In genomic region chr5:180600554-180601041, GRCh38 we compare ENCODE assay signal across 25 cellular contexts. TPM values are rescaled to one million over a fixed set of nuclear protein-coding genes. Genes with fewer than 3 reads are reported as not detected.
A peak's percentile ranks its signal among the peaks of the same experiment; 100 is the strongest.
DNase-seq lines count a peak whose midpoint lies in the region; ATAC-seq and TF ChIP-seq lines count a peak whose summit lies in the region.
"Had no signal": no experiment of that assay in that cellular context is flagged by ENCODE, and none has a peak within 500 bp of the region (broad histone marks: within the 10 kb centered on the region; RNA-seq: fewer than 3 reads in every experiment).

No MANE protein-coding gene starts in this region.

- DNase-seq in AG20443 (ENCODE audit: low spot score) (peak; percentile 8), GM10266 (ENCODE audit: extremely low spot score) (peak; percentile 15), endodermal cell (peak; percentile 42), osteoblast (ENCODE audit: insufficient read length, low spot score, missing footprints) (peak; percentile 79), KG1 (lab: John Stamatoyannopoulos, UW) (no peak), DMS153 treated with DMSO at 0.1 percent for 48 hours (lab: John Stamatoyannopoulos, UW; ENCODE audit: unreplicated experiment) (no peak), cerebellum (ENCODE audit: low spot score) (no peak)
- DNase-seq: activated CD4-positive, alpha-beta memory T cell treated with anti-CD3 and anti-CD28 coated beads, Interleukin-2, amount 10 ng/mL, durations not matched to agents 7 days and 5 days; activated CD4-positive, CD25-positive, alpha-beta regulatory T cell; activated T-cell treated with anti-CD3 and anti-CD28 coated beads, Interleukin-2, amount 50 U/mL, for 4 hours; colonic mucosa; foreskin fibroblast; kidney glomerular epithelial cell; NCI-H146; OCI-M1; stimulated activated CD4-positive, alpha-beta T cell treated with anti-CD3 and anti-CD28 coated beads, Interleukin-12 subunit alpha, Interleukin-12 subunit beta, amount 100 ng/mL, for 4 hours; stimulated activated CD8-positive, alpha-beta memory T cell treated with anti-CD3 and anti-CD28 coated beads, Interleukin-4, amount 100 ng/mL, for 48 hours had no signal

- H3K4me1 Mint-ChIP-seq in endodermal cell, result no peaks in the 10 kb centered on the region
- H3K4me1 Mint-ChIP-seq: activated CD4-positive, alpha-beta memory T cell treated with anti-CD3 and anti-CD28 coated beads, Interleukin-2, amount 10 ng/mL, durations not matched to agents 7 days and 5 days; activated naive CD4-positive, alpha-beta T cell treated with anti-CD3 and anti-CD28 coated beads, Interleukin-2, amount 50 U/mL, for 24 hours; mesothelial cell of epicardium had no signal

- 91 to 94% methylated on average over 7 to 11 of the region's 12 CpGs for WGBS in endodermal cell (ENCODE audit: insufficient coverage in 1 of 2, insufficient read length in 1 of 2), 2 experiments

- no peaks in the 10 kb centered on the region for H4K20me1 ChIP-seq in osteoblast (ENCODE audit: insufficient read depth, low read length)

- H3K9me3 Mint-ChIP-seq in endodermal cell, result no peaks in the 10 kb centered on the region
- H3K9me3 Mint-ChIP-seq: activated CD4-positive, alpha-beta memory T cell treated with anti-CD3 and anti-CD28 coated beads, Interleukin-2, amount 10 ng/mL, durations not matched to agents 7 days and 5 days; activated naive CD4-positive, alpha-beta T cell treated with anti-CD3 and anti-CD28 coated beads, Interleukin-2, amount 50 U/mL, for 24 hours; activated T-cell treated with anti-CD3 and anti-CD28 coated beads, Interleukin-2, amount 50 U/mL, for 4 hours; mesothelial cell of epicardium; T-helper 2 cell treated with Interferon-gamma antibody and Interleukin-4, amounts not matched to agents 5 μg/mL and 100 μg/mL, for 36 hours had no signal

- no peak for ATAC-seq in GM21737 (IDR thresholded peaks at IDR 0.05; ENCODE audit: unreplicated experiment)
- ATAC-seq: activated T-cell treated with anti-CD3 and anti-CD28 coated beads, Interleukin-2, amount 50 U/mL, for 4 hours; HepG2 had no signal

- H3K9me3 ChIP-seq in endodermal cell (ENCODE audit: control insufficient read depth, low read length) (no peaks in the 10 kb centered on the region), osteoblast (ENCODE audit: low read depth, low read length) (no peaks in the 10 kb centered on the region)
- H3K9me3 ChIP-seq: colonic mucosa, SJSA1 had no signal

- no peaks in the 10 kb centered on the region for H3K4me1 ChIP-seq in endodermal cell (ENCODE audit: control insufficient read depth, insufficient read depth, low read length)
- no peaks in the 10 kb centered on the region for H3K4me1 ChIP-seq in osteoblast (ENCODE audit: insufficient read depth, low read length)
- H3K4me1 ChIP-seq: colonic mucosa, SJSA1 had no signal

- peaks cover 7% of the 10 kb centered on the region for H3K27me3 Mint-ChIP-seq in endodermal cell (ENCODE audit: insufficient read depth)
- H3K27me3 Mint-ChIP-seq: activated CD4-positive, alpha-beta memory T cell treated with anti-CD3 and anti-CD28 coated beads, Interleukin-2, amount 10 ng/mL, durations not matched to agents 7 days and 5 days; activated naive CD4-positive, alpha-beta T cell treated with anti-CD3 and anti-CD28 coated beads, Interleukin-2, amount 50 U/mL, for 24 hours had no signal

- H3K27ac Mint-ChIP-seq in endodermal cell, result no peak overlapping the region
- H3K27ac Mint-ChIP-seq: activated CD4-positive, alpha-beta memory T cell treated with anti-CD3 and anti-CD28 coated beads, Interleukin-2, amount 10 ng/mL, durations not matched to agents 7 days and 5 days; activated naive CD4-positive, alpha-beta T cell treated with anti-CD3 and anti-CD28 coated beads, Interleukin-2, amount 50 U/mL, for 24 hours; mesothelial cell of epicardium; T-helper 2 cell treated with Interferon-gamma antibody and Interleukin-4, amounts not matched to agents 5 μg/mL and 100 μg/mL, for 36 hours had no signal

- H3K36me3 ChIP-seq in endodermal cell (ENCODE audit: control insufficient read depth, insufficient read depth, low read length), result no peaks in the 10 kb centered on the region
- no peaks in the 10 kb centered on the region for H3K36me3 ChIP-seq in osteoblast (ENCODE audit: insufficient read depth, low read length)
- H3K36me3 ChIP-seq: colonic mucosa, SJSA1 had no signal

- H3K27ac ChIP-seq in endodermal cell (ENCODE audit: low read depth, low read length) (no peak overlapping the region), osteoblast (ENCODE audit: low read depth, low read length) (no peak overlapping the region)
- H3K27ac ChIP-seq: colonic mucosa, SJSA1 had no signal

- H3K4me3 Mint-ChIP-seq in endodermal cell, result no peak overlapping the region
- H3K4me3 Mint-ChIP-seq: activated CD4-positive, alpha-beta memory T cell treated with anti-CD3 and anti-CD28 coated beads, Interleukin-2, amount 10 ng/mL, durations not matched to agents 7 days and 5 days; activated naive CD4-positive, alpha-beta T cell treated with anti-CD3 and anti-CD28 coated beads, Interleukin-2, amount 50 U/mL, for 24 hours; activated T-cell treated with anti-CD3 and anti-CD28 coated beads, Interleukin-2, amount 50 U/mL, for 4 hours; mesothelial cell of epicardium; T-helper 2 cell treated with Interferon-gamma antibody and Interleukin-4, amounts not matched to agents 5 μg/mL and 100 μg/mL, for 36 hours had no signal

- H3K36me3 Mint-ChIP-seq in endodermal cell (ENCODE audit: low read depth), result no peaks in the 10 kb centered on the region
- H3K36me3 Mint-ChIP-seq: activated naive CD4-positive, alpha-beta T cell treated with anti-CD3 and anti-CD28 coated beads, Interleukin-2, amount 50 U/mL, for 24 hours; mesothelial cell of epicardium had no signal

- TF ChIP-seq CTCF in GM10266 (IDR thresholded peaks at IDR 0.05; ENCODE audit: control insufficient read depth, insufficient read depth, low read depth, missing control alignments), result no peak
- no peak for TF ChIP-seq CTCF in endodermal cell (conservative IDR thresholded peaks at IDR 0.05)
- TF ChIP-seq CTCF in osteoblast (IDR thresholded peaks at IDR 0.05; ENCODE audit: extremely low read depth, low read depth, low read length), result no peak

- no peak overlapping the region for H3K4me3 ChIP-seq in endodermal cell (ENCODE audit: low read length)
- H3K4me3 ChIP-seq in osteoblast (ENCODE audit: insufficient read depth, low read length), result no peak overlapping the region
- H3K4me3 ChIP-seq: colonic mucosa, SJSA1 had no signal

- no peak overlapping the region for H2AFZ ChIP-seq in osteoblast (ENCODE audit: low read length)

- no peaks in the 10 kb centered on the region for H3K27me3 ChIP-seq in endodermal cell (ENCODE audit: control insufficient read depth, insufficient read depth, low read length, poor library complexity, severe bottlenecking)
- peaks cover 3% of the 10 kb centered on the region for H3K27me3 ChIP-seq in osteoblast (ENCODE audit: insufficient read depth, low read length)
- H3K27me3 ChIP-seq: colonic mucosa had no signal

- no peak overlapping the region for H3K9ac ChIP-seq in endodermal cell (ENCODE audit: extremely low read depth, low read length, poor library complexity, severe bottlenecking)

- no peaks in the 10 kb centered on the region for H3K79me2 ChIP-seq in osteoblast (ENCODE audit: insufficient read depth, low read length)

- no peak overlapping the region for H3K4me2 ChIP-seq in osteoblast (ENCODE audit: insufficient read depth, low read length)

RNA-seq across cellular contexts. Expression of gene SCGB3A1, which starts 9.3 kb away (rescaled TPM):
- under 1 TPM in 1 of 2 donors, not detected in 1; 0.57 TPM for total RNA-seq in endodermal cell
- not detected for polyA plus RNA-seq in endodermal cell (2013, experiment 1 of 2)
- polyA plus RNA-seq in endodermal cell (2013, experiment 2 of 2), result not detected
- not detected in 2 replicates for total RNA-seq in osteoblast
- not detected for total RNA-seq in cerebellum
- total RNA-seq: activated CD4-positive, alpha-beta memory T cell treated with anti-CD3 and anti-CD28 coated beads, Interleukin-2, amount 10 ng/mL, durations not matched to agents 7 days and 5 days; HepG2; M059J; SJSA1 had no signal
- polyA plus RNA-seq: HepG2, neural cell had no signal

RNA-seq across cellular contexts. Expression of gene FLT4, which starts 48.8 kb away (rescaled TPM):
- total RNA-seq in endodermal cell (1 to 10 TPM; 6.9 to 7.9 TPM), osteoblast (not detected in 2 replicates), cerebellum (8.1 TPM)
- 5.0 TPM for polyA plus RNA-seq in endodermal cell (2013, experiment 1 of 2)
- polyA plus RNA-seq in endodermal cell (2013, experiment 2 of 2), result 5.1 TPM
- total RNA-seq: HepG2, M059J, SJSA1 had no signal
- polyA plus RNA-seq: HepG2 had no signal

Comparison
In these comparisons a context has a peak if more than half of its experiments do, and no peak if none do; other contexts are left out.
1. DNase-seq: peak in AG20443 (single experiment), GM10266 (single experiment), endodermal cell (single experiment) and osteoblast (single experiment); none in KG1 (single experiment), DMS153 treated with DMSO at 0.1 percent for 48 hours (single experiment) and cerebellum (single experiment).